In the genomic region with DNA sequence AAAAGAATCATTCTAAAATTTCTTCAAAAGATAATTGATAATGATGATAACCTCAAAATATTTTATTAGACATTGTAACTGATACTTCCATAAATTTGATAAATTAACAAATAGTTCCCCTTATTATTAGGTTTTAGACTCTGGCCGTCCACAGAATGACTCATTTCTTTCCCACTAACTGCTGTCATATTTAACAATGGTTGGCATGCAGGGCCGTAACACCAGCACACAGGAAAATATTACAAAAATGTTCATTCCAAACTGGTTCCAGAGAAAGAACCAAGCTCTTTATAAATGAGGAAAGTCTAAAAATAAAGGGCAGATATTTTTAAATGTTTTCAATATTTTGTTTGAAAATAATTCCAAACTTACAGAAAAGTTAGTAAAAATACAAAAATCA, we compare ENCODE assay signal across 10 cellular contexts. TPM values are rescaled to one million over a fixed set of nuclear protein-coding genes. Genes with fewer than 3 reads are reported as not detected.
A peak's percentile ranks its signal among the peaks of the same experiment; 100 is the strongest.
DNase-seq lines count a peak whose midpoint lies in the region; ATAC-seq and TF ChIP-seq lines count a peak whose summit lies in the region.
"Had no signal": no experiment of that assay in that cellular context is flagged by ENCODE, and none has a peak within 500 bp of the region (broad histone marks: within the 10 kb centered on the region; RNA-seq: fewer than 3 reads in every experiment).

No MANE protein-coding gene starts in this region.

- H3K9me3 Mint-ChIP-seq in osteocyte (ENCODE audit: unreplicated experiment), result peaks cover 19% of the 10 kb centered on the region

- H3K36me3 ChIP-seq in ascending aorta (no peaks in the 10 kb centered on the region), suprapubic skin (no peaks in the 10 kb centered on the region)

- DNase-seq in COLO829 (ENCODE audit: low spot score), result peak; percentile 82
- DNase-seq in ascending aorta (ENCODE audit: low spot score in 2 of 2), result no peak
- peak; percentile 58 to 77 for DNase-seq in foreskin fibroblast
- no peak for DNase-seq in osteocyte (ENCODE audit: extremely low spot score, unreplicated experiment)
- no peak for DNase-seq in HPDE6-E6E7 (ENCODE audit: extremely low spot score)
- DNase-seq in suprapubic skin (ENCODE audit: low spot score in 2 of 2), result no peak
- DNase-seq in stimulated activated CD4-positive, alpha-beta T cell treated with anti-CD3 and anti-CD28 coated beads, Interleukin-4, amount 100 ng/mL, for 4 hours, result no peak
- DNase-seq: immature natural killer cell, NCI-H510A treated with DMSO at 0.1 percent for 48 hours had no signal

- no peak overlapping the region for H3K4me3 Mint-ChIP-seq in osteocyte (ENCODE audit: unreplicated experiment)
- H3K4me3 Mint-ChIP-seq: immature natural killer cell had no signal

- peak overlapping the region; percentile 63 to 77 for H3K27ac ChIP-seq in ascending aorta
- H3K27ac ChIP-seq in suprapubic skin, result no peak overlapping the region

- peaks cover 38% of the 10 kb centered on the region for H3K4me1 Mint-ChIP-seq in osteocyte (ENCODE audit: unreplicated experiment)
- H3K4me1 Mint-ChIP-seq: immature natural killer cell had no signal

- peaks cover 21% of the 10 kb centered on the region for H3K36me3 Mint-ChIP-seq in osteocyte (ENCODE audit: unreplicated experiment)
- H3K36me3 Mint-ChIP-seq: immature natural killer cell had no signal

- H3K27me3 Mint-ChIP-seq in osteocyte (ENCODE audit: unreplicated experiment), result no peaks in the 10 kb centered on the region

- intact Hi-C loops in ascending aorta (cut with DNase I), result no loop called here

- peaks cover 3 to 34% of the 10 kb centered on the region in 2 donors for H3K4me1 ChIP-seq in ascending aorta
- peaks cover 21% of the 10 kb centered on the region for H3K4me1 ChIP-seq in suprapubic skin

- WGBS in suprapubic skin, result 38% methylated on average over 2 of the region's 2 CpGs

- no peaks in the 10 kb centered on the region for H3K27me3 ChIP-seq in ascending aorta
- H3K27me3 ChIP-seq in suprapubic skin, result no peaks in the 10 kb centered on the region

- TF ChIP-seq POLR2A in suprapubic skin (IDR thresholded peaks at IDR 0.05), result no peak

- TF ChIP-seq EP300 in suprapubic skin (IDR thresholded peaks at IDR 0.05), result no peak

- H3K9me3 ChIP-seq in ascending aorta (peaks cover 4 to 15% of the 10 kb centered on the region in 2 donors), suprapubic skin (peaks cover 6% of the 10 kb centered on the region)

- TF ChIP-seq CTCF in ascending aorta (IDR thresholded peaks at IDR 0.05) (no peak), foreskin fibroblast (IDR thresholded peaks at IDR 0.05; ENCODE audit: low read depth, low read length) (no peak), osteocyte (IDR thresholded peaks at IDR 0.05) (no peak), suprapubic skin (IDR thresholded peaks at IDR 0.05) (no peak)

- H3K4me3 ChIP-seq in ascending aorta (no peak overlapping the region), foreskin fibroblast (ENCODE audit: low read depth in 1 of 2, low read length in 2 of 2) (no peak overlapping the region), suprapubic skin (no peak overlapping the region)

- peak overlapping the region; percentile 76 for H3K27ac Mint-ChIP-seq in osteocyte (ENCODE audit: unreplicated experiment)
- H3K27ac Mint-ChIP-seq: immature natural killer cell had no signal

- no peak for ATAC-seq in HG03439 (IDR thresholded peaks at IDR 0.05; ENCODE audit: unreplicated experiment)

RNA-seq across cellular contexts. Expression of a gene that starts 28.2 kb away (rescaled TPM):
- 30.2 TPM for total RNA-seq in ascending aorta
- total RNA-seq in osteocyte, result 86.9 and 91.4 TPM in 2 replicates
- total RNA-seq in suprapubic skin, result 100 to 1,000 TPM in 3 of 4 donors, 10 to 100 TPM in 1; 79.2 to 244 (median 119) TPM

Comparison
In these comparisons a context has a peak if more than half of its experiments do, and no peak if none do; other contexts are left out.
1. DNase-seq: peak in COLO829 (single experiment) and foreskin fibroblast (2 of 2); none in ascending aorta (0 of 2), osteocyte (single experiment), HPDE6-E6E7 (single experiment), suprapubic skin (0 of 2) and stimulated activated CD4-positive, alpha-beta T cell treated with anti-CD3 and anti-CD28 coated beads, Interleukin-4, amount 100 ng/mL, for 4 hours (0 of 2).